12 cellular contexts compared by ENCODE assay signal in genomic region chr9:94899464-94900221, GRCh38.
DNase-seq lines count a peak whose midpoint lies in the region; ATAC-seq and TF ChIP-seq lines count a peak whose summit lies in the region.
"Had no signal": no experiment of that assay in that cellular context is flagged by ENCODE, and none has a peak within 500 bp of the region (broad histone marks: within the 10 kb centered on the region; RNA-seq: fewer than 3 reads in every experiment).

No MANE protein-coding gene starts in this region.

- H3K9me3 ChIP-seq in muscle layer of duodenum (ENCODE audit: control insufficient read depth in 1 of 2, low read length in 2 of 2), result no peaks in the 10 kb centered on the region
- H3K9me3 ChIP-seq in thoracic aorta, result no peaks in the 10 kb centered on the region

- peaks cover 0 to 6% of the 10 kb centered on the region in 2 donors for H3K36me3 ChIP-seq in muscle layer of duodenum (ENCODE audit: control insufficient read depth in 1 of 2, insufficient read depth in 2 of 2, low read length in 2 of 2)
- no peaks in the 10 kb centered on the region for H3K36me3 ChIP-seq in thoracic aorta

- H3K4me1 ChIP-seq in muscle layer of duodenum (ENCODE audit: control insufficient read depth in 1 of 2, insufficient read depth in 2 of 2, low read length in 2 of 2) (no peaks in the 10 kb centered on the region), thoracic aorta (ENCODE audit: control insufficient read depth in 1 of 2, low read depth in 2 of 2) (peaks cover 19 to 53% of the 10 kb centered on the region in 2 donors)

- peak; percentile 40 for DNase-seq in M059J (ENCODE audit: low read depth)
- no peak for DNase-seq in thoracic aorta (ENCODE audit: low spot score)
- no peak for DNase-seq in DMS114 treated with DMSO at 0.1 percent for 48 hours (lab: John Stamatoyannopoulos, UW; ENCODE audit: unreplicated experiment)
- DNase-seq in effector CD4-positive, alpha-beta T cell, result no peak
- DNase-seq: naive thymus-derived CD4-positive, alpha-beta T cell; NCI-H1930; NCI-H774 had no signal

- H3K27ac ChIP-seq in cingulate gyrus (ENCODE audit: low read depth, low read length), result peak overlapping the region; percentile 81
- H3K27ac ChIP-seq in muscle layer of duodenum (ENCODE audit: low read length), result peak overlapping the region; percentile 74
- peak overlapping the region; percentile 73 to 81 for H3K27ac ChIP-seq in thoracic aorta
- H3K27ac ChIP-seq: KMS-11, SK-N-MC had no signal

- H3K27me3 ChIP-seq in muscle layer of duodenum (ENCODE audit: low read depth, low read length) (no peaks in the 10 kb centered on the region), thoracic aorta (replicated peaks; ENCODE audit: insufficient read depth) (no peaks in the 10 kb centered on the region)

- H3K4me3 ChIP-seq in muscle layer of duodenum (ENCODE audit: low read depth in 1 of 2, low read length in 2 of 2) (no peak overlapping the region), thoracic aorta (no peak overlapping the region)
- H3K4me3 ChIP-seq: SK-N-MC had no signal

- no peak for TF ChIP-seq CTCF in thoracic aorta (IDR thresholded peaks at IDR 0.05)

- ATAC-seq in thoracic aorta (ENCODE audit: insufficient number of reproducible peaks, low FRiP score, low read depth), result no peak
- no peak for ATAC-seq in GM18870 (IDR thresholded peaks at IDR 0.05; ENCODE audit: unreplicated experiment)
- ATAC-seq: naive thymus-derived CD4-positive, alpha-beta T cell had no signal
